In the genomic region with DNA sequence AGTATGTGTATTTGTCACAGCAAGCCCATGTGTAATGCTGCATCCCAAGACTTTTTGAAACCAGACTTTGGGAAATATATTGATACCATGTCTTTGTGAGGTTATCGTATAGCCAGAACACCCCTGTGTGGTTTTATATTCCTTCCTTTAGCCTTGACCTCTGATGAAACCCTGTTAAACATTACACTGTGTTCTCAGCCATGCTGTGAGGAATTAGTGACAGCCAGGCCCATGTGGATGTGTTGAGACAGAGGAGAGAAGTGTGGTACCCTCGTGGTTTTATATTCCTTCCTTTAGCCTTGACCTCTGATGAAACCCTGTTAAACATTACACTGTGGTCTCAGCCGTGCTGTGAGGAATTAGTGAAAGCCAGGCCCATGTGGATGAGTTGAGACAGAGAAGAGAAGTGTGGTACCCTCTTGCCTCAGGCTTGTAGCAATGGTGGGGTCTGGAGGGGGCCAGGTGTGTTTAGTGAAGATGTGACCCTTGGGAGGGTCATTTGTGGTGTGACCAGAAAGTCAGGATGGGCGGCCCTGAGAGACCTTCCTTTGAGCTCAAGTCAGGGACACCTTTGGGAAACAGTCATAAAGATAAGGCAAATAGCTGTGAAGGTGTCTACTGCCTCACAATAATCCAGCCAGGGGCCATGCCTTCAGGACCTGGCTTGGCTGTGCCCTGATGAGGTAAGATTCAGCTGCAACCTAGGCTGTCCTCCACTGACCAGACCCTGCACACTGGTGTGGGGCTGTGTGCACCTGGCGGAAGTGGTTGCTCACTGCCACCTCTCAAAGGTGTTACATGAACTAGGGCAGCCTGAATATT, we compare ENCODE assay signal across 15 cellular contexts.
DNase-seq lines count a peak whose midpoint lies in the region; ATAC-seq and TF ChIP-seq lines count a peak whose summit lies in the region.
"Had no signal": no experiment of that assay in that cellular context is flagged by ENCODE, and none has a peak within 500 bp of the region (broad histone marks: within the 10 kb centered on the region; RNA-seq: fewer than 3 reads in every experiment).

No MANE protein-coding gene starts in this region.

- DNase-seq in MM.1S (peak; percentile 64), mucosa of descending colon (no peak), NCI-H1092 treated with DMSO at 0.1 percent for 48 hours (lab: John Stamatoyannopoulos, UW) (no peak), posterior cingulate gyrus (no peak), dermis blood vessel endothelial cell (no peak), COLO668 (lab: John Stamatoyannopoulos, UW; ENCODE audit: unreplicated experiment) (no peak)
- DNase-seq: brain microvascular endothelial cell; CD8-positive, alpha-beta memory T cell; NCI-H2081 treated with DMSO at 0.1 percent for 48 hours; occipital lobe; stimulated activated CD4-positive, alpha-beta T cell treated with anti-CD3 and anti-CD28 coated beads, Interleukin-4, amount 100 ng/mL, for 24 hours had no signal

- H3K36me3 ChIP-seq in MM.1S (replicated peaks; ENCODE audit: insufficient read depth, low read length) (no peaks in the 10 kb centered on the region), mucosa of descending colon (ENCODE audit: low read depth) (no peaks in the 10 kb centered on the region)
- H3K36me3 ChIP-seq: brain microvascular endothelial cell, suprapubic skin had no signal

- H3K4me1 ChIP-seq in MM.1S (ENCODE audit: low read length) (peaks cover 32% of the 10 kb centered on the region), mucosa of descending colon (ENCODE audit: low read depth) (peaks cover 4% of the 10 kb centered on the region)

- no peaks in the 10 kb centered on the region for H3K27me3 ChIP-seq in MM.1S (replicated peaks; ENCODE audit: insufficient read depth, low read length)
- H3K27me3 ChIP-seq: brain microvascular endothelial cell, suprapubic skin had no signal

- H3K27ac ChIP-seq in MM.1S (ENCODE audit: low read length) = peak overlapping the region; percentile 40; the same call in 1 of the 2 replicates
- H3K27ac ChIP-seq: brain microvascular endothelial cell, suprapubic skin had no signal

- H3K9me3 ChIP-seq in MM.1S (replicated peaks; ENCODE audit: insufficient read depth, low read length) (no peaks in the 10 kb centered on the region), mucosa of descending colon (no peaks in the 10 kb centered on the region)
- H3K9me3 ChIP-seq: suprapubic skin had no signal

- ATAC-seq in GM18909 (IDR thresholded peaks at IDR 0.05; ENCODE audit: poor library complexity, unreplicated experiment) = peak; percentile 93
- peak; percentile 78 for ATAC-seq in HG02642 (IDR thresholded peaks at IDR 0.05; ENCODE audit: poor library complexity, unreplicated experiment)
- peak; percentile 74 for ATAC-seq in mucosa of descending colon
- ATAC-seq: Right ventricle myocardium inferior had no signal

- H2AFZ ChIP-seq in MM.1S (ENCODE audit: low read length) = no peak overlapping the region

- H4K20me1 ChIP-seq in MM.1S (ENCODE audit: insufficient read depth, low read length) = no peaks in the 10 kb centered on the region

- H3K79me2 ChIP-seq in MM.1S (ENCODE audit: low read length) = no peaks in the 10 kb centered on the region

- H3K4me2 ChIP-seq in MM.1S (ENCODE audit: low read depth, low read length) = no peak overlapping the region

- TF ChIP-seq CTCF in MM.1S (IDR thresholded peaks at IDR 0.05; ENCODE audit: low read length) (no peak), mucosa of descending colon (IDR thresholded peaks at IDR 0.05) (no peak)

- H3F3A ChIP-seq in MM.1S (ENCODE audit: insufficient read depth, low read length) = peaks cover 9% of the 10 kb centered on the region

- no peak overlapping the region for H3K9ac ChIP-seq in MM.1S (ENCODE audit: low read length)

- H3K4me3 ChIP-seq in MM.1S (ENCODE audit: low read length) = no peak overlapping the region
- H3K4me3 ChIP-seq in mucosa of descending colon = no peak overlapping the region
- H3K4me3 ChIP-seq: suprapubic skin had no signal

- intact Hi-C loops in mucosa of descending colon (cut with DNase I, micrococcal nuclease) = no loop called here
- intact Hi-C loops in posterior cingulate gyrus (cut with DNase I) = no loop called here

- H3K9me2 ChIP-seq in MM.1S (replicated peaks; ENCODE audit: insufficient read depth, low read length) = no peaks in the 10 kb centered on the region
